1 cellular context compared by ENCODE assay signal in the genomic region with DNA sequence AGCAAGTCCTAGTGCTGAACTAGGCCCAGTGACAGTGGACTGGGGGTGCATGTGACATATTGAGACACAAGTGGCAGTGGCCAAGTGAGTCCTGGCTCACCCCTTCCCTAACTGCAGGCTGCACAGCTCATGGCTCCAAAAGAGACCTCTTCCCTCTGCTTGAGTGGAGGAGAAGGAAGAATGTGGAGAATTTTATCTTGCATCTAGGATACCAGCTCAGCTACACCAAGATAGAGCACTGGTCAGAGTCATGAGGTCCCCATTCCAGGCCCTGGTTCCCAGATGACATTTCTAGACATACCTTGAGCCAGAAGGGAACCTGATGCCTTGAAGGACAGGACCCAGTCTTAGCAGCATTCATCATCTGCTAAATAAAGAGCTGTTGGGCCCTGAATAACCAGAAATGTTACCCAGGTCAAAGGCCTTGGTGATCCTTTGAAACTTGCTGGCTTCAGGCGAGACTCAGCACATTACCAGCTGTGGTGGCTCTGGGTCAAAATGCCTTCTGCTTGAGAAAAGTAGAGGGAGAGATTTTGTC.
TF ChIP-seq lines count a peak whose summit lies in the region.

No MANE protein-coding gene starts in this region.

TF ChIP-seq in H1, 55 proteins besides CTCF, POLR2A, EP300 and RAD21:
- TF ChIP-seq ATF2 (IDR thresholded peaks at IDR 0.05; ENCODE audit: low read length) = no peak
- no peak for TF ChIP-seq CBX8 (IDR thresholded peaks at IDR 0.05; ENCODE audit: borderline replicate concordance, low read depth, low read length)
- TF ChIP-seq, protein P1, sequence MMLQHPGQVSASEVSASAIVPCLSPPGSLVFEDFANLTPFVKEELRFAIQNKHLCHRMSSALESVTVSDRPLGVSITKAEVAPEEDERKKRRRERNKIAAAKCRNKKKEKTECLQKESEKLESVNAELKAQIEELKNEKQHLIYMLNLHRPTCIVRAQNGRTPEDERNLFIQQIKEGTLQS (IDR thresholded peaks at IDR 0.05; ENCODE audit: insufficient read depth, low read depth, low read length) = no peak
- TF ChIP-seq SAP30 (IDR thresholded peaks at IDR 0.05; ENCODE audit: insufficient read depth, insufficient replicate concordance, low read length) = no peak
- TF ChIP-seq HDAC6 (IDR thresholded peaks at IDR 0.05; ENCODE audit: low read depth, low read length) = no peak
